14 cellular contexts compared by ENCODE assay signal in the genomic region with DNA sequence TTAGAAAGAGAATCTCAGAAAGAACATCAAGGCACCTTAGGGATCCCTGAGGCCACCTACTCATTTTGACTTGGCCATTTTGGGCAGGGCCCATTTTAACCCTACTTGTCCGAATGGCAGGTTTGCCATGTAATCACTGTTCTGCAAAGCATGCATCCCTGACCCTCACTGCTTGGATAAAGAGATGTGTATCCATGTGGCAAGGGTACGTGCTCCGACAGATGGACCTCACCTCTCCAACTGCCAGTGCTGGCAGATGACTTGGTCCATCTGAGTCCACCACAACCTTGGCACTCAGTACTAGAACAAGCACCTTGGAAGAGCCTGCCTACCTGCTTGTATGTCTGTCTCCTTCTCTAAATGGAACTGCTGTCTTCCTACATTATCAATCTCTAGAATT.
DNase-seq lines count a peak whose midpoint lies in the region; TF ChIP-seq lines count a peak whose summit lies in the region.
"Had no signal": no experiment of that assay in that cellular context is flagged by ENCODE, and none has a peak within 500 bp of the region (broad histone marks: within the 10 kb centered on the region; RNA-seq: fewer than 3 reads in every experiment).

No MANE protein-coding gene starts in this region.

- H3K56ac ChIP-seq in H9 (ENCODE audit: insufficient read length, low read depth, low read length): no peak overlapping the region

- no peak overlapping the region for H2BK120ac ChIP-seq in H9 (ENCODE audit: low read depth, low read length, poor library complexity, severe bottlenecking)

- no peak overlapping the region for H3K18ac ChIP-seq in H9 (ENCODE audit: insufficient read length, low read depth, low read length)

- H3K27me3 ChIP-seq in BLaER1 (no peaks in the 10 kb centered on the region), H9 (ENCODE audit: insufficient read depth, low read length) (no peaks in the 10 kb centered on the region), endodermal cell (ENCODE audit: control insufficient read depth, insufficient read depth, low read length, poor library complexity, severe bottlenecking) (peaks cover 14% of the 10 kb centered on the region), vagina (no peaks in the 10 kb centered on the region)

- H3T11ph ChIP-seq in H9 (ENCODE audit: low read length): no peak overlapping the region

- H3K27ac Mint-ChIP-seq in H9: no peak overlapping the region
- no peak overlapping the region for H3K27ac Mint-ChIP-seq in endodermal cell
- H3K27ac Mint-ChIP-seq: CD8-positive, alpha-beta memory T cell; IgD-negative memory B cell had no signal

- no peak overlapping the region for H2BK20ac ChIP-seq in H9 (ENCODE audit: low read depth, low read length, poor library complexity, severe bottlenecking)

- H4K5ac ChIP-seq in H9 (ENCODE audit: insufficient read length, low read depth, low read length): no peak overlapping the region

- H3K36me3 Mint-ChIP-seq in H9 (ENCODE audit: insufficient read depth in 1 of 3, low read depth in 3 of 3): no peaks in the 10 kb centered on the region
- H3K36me3 Mint-ChIP-seq in endodermal cell (ENCODE audit: low read depth): no peaks in the 10 kb centered on the region
- H3K36me3 Mint-ChIP-seq: CD4-positive, CD25-positive, alpha-beta regulatory T cell; CD8-positive, alpha-beta memory T cell; IgD-negative memory B cell had no signal

- H3K9me3 Mint-ChIP-seq in H9 (no peaks in the 10 kb centered on the region), endodermal cell (no peaks in the 10 kb centered on the region)
- H3K9me3 Mint-ChIP-seq: IgD-negative memory B cell had no signal

- H3K79me2 ChIP-seq in H9 (ENCODE audit: insufficient read depth, low read length): no peaks in the 10 kb centered on the region

- no peak overlapping the region for H2AK5ac ChIP-seq in H9 (ENCODE audit: insufficient read length, low read length)

- peak overlapping the region; percentile 70 for H4K8ac ChIP-seq in H9 (replicated peaks; ENCODE audit: insufficient read length, low read depth, low read length)

- H3K14ac ChIP-seq in H9 (ENCODE audit: insufficient read depth, low read length): no peak overlapping the region; the same call in 1 of the 2 replicates

- H3K4me1 ChIP-seq in BLaER1 (peaks cover 24% of the 10 kb centered on the region), H9 (ENCODE audit: insufficient read depth, low read length) (peaks cover 4% of the 10 kb centered on the region; the same call in 1 of the 2 replicates), endodermal cell (ENCODE audit: control insufficient read depth, insufficient read depth, low read length) (no peaks in the 10 kb centered on the region), vagina (no peaks in the 10 kb centered on the region)
- H3K4me1 ChIP-seq: HAP-1 had no signal

- H3K9me3 ChIP-seq in BLaER1: no peaks in the 10 kb centered on the region
- H3K9me3 ChIP-seq in H9 (ENCODE audit: control insufficient read depth, low read depth, low read length): no peaks in the 10 kb centered on the region
- no peaks in the 10 kb centered on the region for H3K9me3 ChIP-seq in endodermal cell (ENCODE audit: control insufficient read depth, low read length)
- H3K9me3 ChIP-seq in vagina: no peaks in the 10 kb centered on the region
- H3K9me3 ChIP-seq: HAP-1 had no signal

- H2BK15ac ChIP-seq in H9 (ENCODE audit: low read depth, low read length): no peak overlapping the region

- H3K27ac ChIP-seq in BLaER1 (no peak overlapping the region), H9 (ENCODE audit: insufficient read length, low read depth, low read length) (no peak overlapping the region), endodermal cell (ENCODE audit: low read depth, low read length) (no peak overlapping the region), vagina (no peak overlapping the region)

- H4K91ac ChIP-seq in H9 (ENCODE audit: insufficient read length, low read depth, low read length): no peak overlapping the region

- H3K4me2 ChIP-seq in BLaER1 (peak overlapping the region; percentile 72), H9 (ENCODE audit: insufficient read depth, insufficient read length, low read length) (no peak overlapping the region)

- H3K23me2 ChIP-seq in H9 (ENCODE audit: insufficient read length, low read depth, low read length, poor library complexity, severe bottlenecking): no peaks in the 10 kb centered on the region

- H3K4me1 Mint-ChIP-seq in H9 (peaks cover 13 to 16% of the 10 kb centered on the region in 2 experiments), endodermal cell (peaks cover 6% of the 10 kb centered on the region)
- H3K4me1 Mint-ChIP-seq: CD4-positive, CD25-positive, alpha-beta regulatory T cell; CD8-positive, alpha-beta memory T cell; IgD-negative memory B cell had no signal

- no peak overlapping the region for H3K4me3 Mint-ChIP-seq in H9
- no peak overlapping the region for H3K4me3 Mint-ChIP-seq in endodermal cell
- H3K4me3 Mint-ChIP-seq: CD4-positive, CD25-positive, alpha-beta regulatory T cell; CD8-positive, alpha-beta memory T cell; IgD-negative memory B cell had no signal

- H3K27me3 Mint-ChIP-seq in H9 (ENCODE audit: low read depth): peaks cover 3% of the 10 kb centered on the region; the same call in 1 of the 2 replicates
- H3K27me3 Mint-ChIP-seq in endodermal cell (ENCODE audit: insufficient read depth): peaks cover 8% of the 10 kb centered on the region
- H3K27me3 Mint-ChIP-seq: CD4-positive, CD25-positive, alpha-beta regulatory T cell had no signal

- H2BK12ac ChIP-seq in H9 (ENCODE audit: insufficient read length, low read depth, low read length): no peak overlapping the region

- DNase-seq in H9 (no peak), endodermal cell (peak; percentile 17), vagina (ENCODE audit: extremely low spot score in 2 of 2) (peak; percentile 25 to 72), D341Med (ENCODE audit: low spot score) (no peak), NCI-H446 treated with DMSO at 0.1 percent for 48 hours (lab: John Stamatoyannopoulos, UW) (no peak)
- no peak for DNase-seq in effector CD8-positive, alpha-beta T cell (lab: John Stamatoyannopoulos, UW)
- DNase-seq: 8988T; CD4-positive, CD25-positive, alpha-beta regulatory T cell; CD8-positive, alpha-beta memory T cell; COR-L47; GDM1 had no signal

- H3K4me3 ChIP-seq in BLaER1: no peak overlapping the region
- H3K4me3 ChIP-seq in endodermal cell (ENCODE audit: low read length): no peak overlapping the region
- no peak overlapping the region for H3K4me3 ChIP-seq in vagina
- H3K4me3 ChIP-seq: HAP-1 had no signal

- H4K20me1 ChIP-seq in BLaER1 (no peaks in the 10 kb centered on the region), H9 (ENCODE audit: control insufficient read depth, insufficient read depth, insufficient read length) (no peaks in the 10 kb centered on the region)

- no CpG with 5 or more reads among the region's 3 CpGs for WGBS in H9 (ENCODE audit: extremely low coverage, insufficient read length, low lambda C conversion rate)
- WGBS in endodermal cell (ENCODE audit: insufficient coverage in 1 of 2, insufficient read length in 1 of 2), 2 experiments: 92 to 100% methylated on average over 1 to 3 of the region's 3 CpGs

- TF ChIP-seq CTCF in H9 (conservative IDR thresholded peaks at IDR 0.05) (no peak), endodermal cell (conservative IDR thresholded peaks at IDR 0.05) (no peak), vagina (IDR thresholded peaks at IDR 0.05) (no peak)

- no peak for TF ChIP-seq POLR2A in vagina (IDR thresholded peaks at IDR 0.05)

- no peak overlapping the region for H2BK5ac ChIP-seq in H9 (ENCODE audit: insufficient read length, low read length)

- H3K9ac ChIP-seq in BLaER1 (no peak overlapping the region), H9 (ENCODE audit: extremely low read depth, insufficient read length, low read length) (no peak overlapping the region), endodermal cell (ENCODE audit: extremely low read depth, low read length, poor library complexity, severe bottlenecking) (no peak overlapping the region)

- no peaks in the 10 kb centered on the region for H3K79me1 ChIP-seq in H9 (ENCODE audit: insufficient read depth, low read depth, low read length, poor library complexity, severe bottlenecking)

- H3K23ac ChIP-seq in H9 (ENCODE audit: insufficient read length, low read depth, low read length): no peak overlapping the region

- intact Hi-C loops in vagina (cut with DNase I): loop anchor here (5.0 kb wide), 1 partner anchor 1254 kb away; no protein-coding TSS in a partner anchor

- H3K36me3 ChIP-seq in BLaER1 (no peaks in the 10 kb centered on the region), endodermal cell (ENCODE audit: control insufficient read depth, insufficient read depth, low read length) (no peaks in the 10 kb centered on the region), vagina (no peaks in the 10 kb centered on the region)
- H3K36me3 ChIP-seq: HAP-1 had no signal

- H3K4ac ChIP-seq in H9 (ENCODE audit: low read depth, low read length): no peak overlapping the region

- no peak overlapping the region for H2AFZ ChIP-seq in H9 (ENCODE audit: low read length)

Comparison
In these comparisons a context has a peak if more than half of its experiments do, and no peak if none do; other contexts are left out.
1. DNase-seq: peak in endodermal cell (single experiment) and vagina (2 of 2); none in H9 (single experiment), D341Med (single experiment), NCI-H446 treated with DMSO at 0.1 percent for 48 hours (single experiment) and effector CD8-positive, alpha-beta T cell (single experiment).